In the genomic region with DNA sequence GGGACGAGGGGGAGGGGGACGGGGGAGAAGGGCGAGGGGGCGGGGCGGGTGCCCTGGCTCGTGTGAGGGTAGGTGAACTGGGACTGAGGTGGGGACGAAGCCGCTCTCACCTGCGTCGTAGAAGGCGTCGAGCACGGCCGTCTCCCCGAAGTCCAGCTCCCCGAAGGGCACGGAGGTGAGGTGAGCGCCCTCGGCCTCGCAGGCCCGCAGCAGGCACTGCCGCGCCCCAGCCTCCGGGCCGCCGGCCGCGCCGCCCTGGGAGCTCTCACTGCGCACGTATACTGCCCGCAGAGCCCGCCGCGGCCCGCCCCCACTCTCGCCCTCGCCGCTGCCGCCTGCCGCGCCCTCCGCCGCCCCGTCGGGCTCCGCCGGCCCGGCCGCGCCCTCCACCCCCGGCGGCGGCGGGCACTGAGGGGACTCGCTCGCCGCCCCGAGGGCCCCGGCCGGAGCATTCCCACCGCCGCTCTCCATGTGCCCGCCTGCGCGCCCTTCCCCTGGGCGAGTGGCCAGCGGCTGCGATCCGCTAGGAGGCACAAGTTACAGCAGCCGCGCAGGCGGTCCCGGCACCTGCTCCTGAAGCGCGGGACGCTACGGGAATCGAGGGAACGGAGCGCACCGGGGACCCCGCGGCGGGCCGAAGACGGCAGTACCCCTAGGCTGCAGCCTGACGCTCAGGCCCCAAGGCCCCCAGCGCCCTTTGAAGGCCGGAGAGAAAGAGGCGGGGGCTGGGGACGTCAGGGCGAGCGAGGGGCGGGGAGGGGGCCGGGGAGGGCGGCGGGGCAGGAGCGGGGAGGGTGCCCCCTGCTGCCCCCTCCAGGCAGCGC, we compare ENCODE assay signal across 8 cellular contexts. TPM values are rescaled to one million over a fixed set of nuclear protein-coding genes. Genes with fewer than 3 reads are reported as not detected.
DNase-seq lines count a peak whose midpoint lies in the region; ATAC-seq and TF ChIP-seq lines count a peak whose summit lies in the region.

A gene with protein sequence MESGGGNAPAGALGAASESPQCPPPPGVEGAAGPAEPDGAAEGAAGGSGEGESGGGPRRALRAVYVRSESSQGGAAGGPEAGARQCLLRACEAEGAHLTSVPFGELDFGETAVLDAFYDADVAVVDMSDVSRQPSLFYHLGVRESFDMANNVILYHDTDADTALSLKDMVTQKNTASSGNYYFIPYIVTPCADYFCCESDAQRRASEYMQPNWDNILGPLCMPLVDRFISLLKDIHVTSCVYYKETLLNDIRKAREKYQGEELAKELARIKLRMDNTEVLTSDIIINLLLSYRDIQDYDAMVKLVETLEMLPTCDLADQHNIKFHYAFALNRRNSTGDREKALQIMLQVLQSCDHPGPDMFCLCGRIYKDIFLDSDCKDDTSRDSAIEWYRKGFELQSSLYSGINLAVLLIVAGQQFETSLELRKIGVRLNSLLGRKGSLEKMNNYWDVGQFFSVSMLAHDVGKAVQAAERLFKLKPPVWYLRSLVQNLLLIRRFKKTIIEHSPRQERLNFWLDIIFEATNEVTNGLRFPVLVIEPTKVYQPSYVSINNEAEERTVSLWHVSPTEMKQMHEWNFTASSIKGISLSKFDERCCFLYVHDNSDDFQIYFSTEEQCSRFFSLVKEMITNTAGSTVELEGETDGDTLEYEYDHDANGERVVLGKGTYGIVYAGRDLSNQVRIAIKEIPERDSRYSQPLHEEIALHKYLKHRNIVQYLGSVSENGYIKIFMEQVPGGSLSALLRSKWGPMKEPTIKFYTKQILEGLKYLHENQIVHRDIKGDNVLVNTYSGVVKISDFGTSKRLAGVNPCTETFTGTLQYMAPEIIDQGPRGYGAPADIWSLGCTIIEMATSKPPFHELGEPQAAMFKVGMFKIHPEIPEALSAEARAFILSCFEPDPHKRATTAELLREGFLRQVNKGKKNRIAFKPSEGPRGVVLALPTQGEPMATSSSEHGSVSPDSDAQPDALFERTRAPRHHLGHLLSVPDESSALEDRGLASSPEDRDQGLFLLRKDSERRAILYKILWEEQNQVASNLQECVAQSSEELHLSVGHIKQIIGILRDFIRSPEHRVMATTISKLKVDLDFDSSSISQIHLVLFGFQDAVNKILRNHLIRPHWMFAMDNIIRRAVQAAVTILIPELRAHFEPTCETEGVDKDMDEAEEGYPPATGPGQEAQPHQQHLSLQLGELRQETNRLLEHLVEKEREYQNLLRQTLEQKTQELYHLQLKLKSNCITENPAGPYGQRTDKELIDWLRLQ (N-terminal part only) (minus strand): TSS at position 718 of the 824 bp plus-strand sequence. CDS start 247 bp downstream, at position 471.

- peaks cover 2% of the 10 kb centered on the region for H3K4me1 Mint-ChIP-seq in activated naive CD8-positive, alpha-beta T cell (ENCODE audit: low read depth)
- no peaks in the 10 kb centered on the region for H3K4me1 Mint-ChIP-seq in immature natural killer cell

- H3K9me3 ChIP-seq in suprapubic skin = no peaks in the 10 kb centered on the region

- DNase-seq in activated CD8-positive, alpha-beta memory T cell treated with anti-CD3 and anti-CD28 coated beads for 24 hours = peak; percentile 59
- DNase-seq in activated CD8-positive, alpha-beta memory T cell treated with anti-CD3 and anti-CD28 coated beads, Interleukin-2, amount 50 U/mL, for 4 hours = no peak
- peak; percentile 23 to 39 for DNase-seq in NCI-H1930 (lab: John Stamatoyannopoulos, UW)
- DNase-seq in immature natural killer cell = peak in 2 of 3 donors; percentile 9 to 11
- DNase-seq in suprapubic skin (ENCODE audit: low spot score in 2 of 2) = no peak

- TF ChIP-seq CTCF in suprapubic skin (IDR thresholded peaks at IDR 0.05) = no peak

- peak within 1 kb of the TSS; percentile 37 for H3K4me3 ChIP-seq in suprapubic skin

- no peak for TF ChIP-seq POLR2A in suprapubic skin (IDR thresholded peaks at IDR 0.05)

- H3K4me1 ChIP-seq in suprapubic skin = peaks cover 5% of the 10 kb centered on the region

- no peak within 1 kb of the TSS for H3K27ac ChIP-seq in suprapubic skin

- WGBS in suprapubic skin = 52% methylated on average over 30 of the region's 100 CpGs

- H3K27me3 Mint-ChIP-seq in activated naive CD8-positive, alpha-beta T cell = peaks cover 12% of the 10 kb centered on the region
- H3K27me3 Mint-ChIP-seq in immature natural killer cell (ENCODE audit: low read depth in 3 of 3) = peaks cover 0 to 8% (median 8%) of the 10 kb centered on the region in 3 donors

- ATAC-seq in HG03175 (IDR thresholded peaks at IDR 0.05; ENCODE audit: unreplicated experiment) = no peak
- no peak for ATAC-seq in HG02610 (IDR thresholded peaks at IDR 0.05; ENCODE audit: unreplicated experiment)

- no peak within 1 kb of the TSS for H3K27ac Mint-ChIP-seq in activated naive CD8-positive, alpha-beta T cell
- no peak within 1 kb of the TSS for H3K27ac Mint-ChIP-seq in immature natural killer cell

- peaks cover 15% of the 10 kb centered on the region for H3K27me3 ChIP-seq in suprapubic skin

- H3K9me3 Mint-ChIP-seq in activated naive CD8-positive, alpha-beta T cell (ENCODE audit: low read depth) = no peaks in the 10 kb centered on the region
- peaks cover 0 to 6% (median 0%) of the 10 kb centered on the region in 6 donors for H3K9me3 Mint-ChIP-seq in immature natural killer cell

- no peaks in the 10 kb centered on the region for H3K36me3 Mint-ChIP-seq in activated naive CD8-positive, alpha-beta T cell
- no peaks in the 10 kb centered on the region for H3K36me3 Mint-ChIP-seq in immature natural killer cell

- H3K36me3 ChIP-seq in suprapubic skin = no peaks in the 10 kb centered on the region

- TF ChIP-seq EP300 in suprapubic skin (IDR thresholded peaks at IDR 0.05) = no peak

- H3K4me3 Mint-ChIP-seq in activated naive CD8-positive, alpha-beta T cell = peak within 1 kb of the TSS; percentile 57
- peak within 1 kb of the TSS in 4 of 5 donors; percentile 44 to 69 (median 62) for H3K4me3 Mint-ChIP-seq in immature natural killer cell

RNA-seq across cellular contexts. Expression of the gene that starts here (rescaled TPM):
- polyA plus RNA-seq in immature natural killer cell = not detected
- not detected for total RNA-seq in suprapubic skin

Comparison
In these comparisons a context has a peak if more than half of its experiments do, and no peak if none do; other contexts are left out.
1. DNase-seq: peak in activated CD8-positive, alpha-beta memory T cell treated with anti-CD3 and anti-CD28 coated beads for 24 hours (single experiment) and NCI-H1930 (2 of 2); none in activated CD8-positive, alpha-beta memory T cell treated with anti-CD3 and anti-CD28 coated beads, Interleukin-2, amount 50 U/mL, for 4 hours (single experiment) and suprapubic skin (0 of 2).
2. Peak in DNase-seq in immature natural killer cell; RNA of the gene not detected or under 1 TPM.